Comparison of ENCODE assay signal across 8 cellular contexts in the genomic region with DNA sequence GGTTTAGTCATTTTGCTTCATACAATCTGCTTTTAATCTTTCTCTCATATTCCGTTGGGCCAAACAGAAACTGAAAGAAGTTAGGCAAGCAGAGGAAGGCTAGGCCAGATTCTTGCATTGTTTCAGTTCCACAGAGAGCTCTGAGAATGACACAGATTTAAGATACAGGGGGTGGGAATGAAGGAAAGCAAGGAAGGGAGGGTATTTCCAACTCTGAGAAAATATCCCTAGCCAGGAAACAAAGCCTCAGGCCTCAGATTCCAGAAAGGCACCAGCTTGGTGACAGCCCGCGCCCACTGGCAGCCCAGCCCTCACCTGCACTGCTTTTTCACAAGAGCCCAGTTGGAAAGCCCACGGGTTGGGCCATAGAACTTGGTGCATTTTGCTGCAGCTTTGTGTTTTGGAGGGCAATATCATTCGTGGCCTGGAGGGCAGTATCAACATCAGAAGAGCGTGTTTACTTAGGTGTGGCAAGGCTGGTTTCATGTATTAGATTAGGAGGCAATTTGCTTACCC.
DNase-seq lines count a peak whose midpoint lies in the region; ATAC-seq lines count a peak whose summit lies in the region.

No MANE protein-coding gene starts in this region.

- 50% methylated on average over 6 of the region's 6 CpGs for WGBS in right cardiac atrium
- 73% methylated on average over 6 of the region's 6 CpGs for WGBS in thymus

- no peaks in the 10 kb centered on the region for H3K9me3 ChIP-seq in right cardiac atrium (ENCODE audit: control insufficient read depth, low read length)
- H3K9me3 ChIP-seq in thymus (ENCODE audit: control insufficient read depth), result no peaks in the 10 kb centered on the region

- H3K4me3 ChIP-seq in right cardiac atrium (ENCODE audit: low read length), result no peak overlapping the region
- H3K4me3 ChIP-seq in thymus (ENCODE audit: low read length), result no peak overlapping the region

- peaks cover 1% of the 10 kb centered on the region for H3K36me3 Mint-ChIP-seq in T-helper 2 cell treated with Interferon-gamma antibody and Interleukin-4, amounts not matched to agents 5 μg/mL and 100 μg/mL, for 36 hours (ENCODE audit: low read depth)

- no peaks in the 10 kb centered on the region for H3K36me3 ChIP-seq in thymus (ENCODE audit: control insufficient read depth, insufficient read depth)

- H3K4me1 Mint-ChIP-seq in T-helper 2 cell treated with Interferon-gamma antibody and Interleukin-4, amounts not matched to agents 5 μg/mL and 100 μg/mL, for 36 hours (ENCODE audit: low read depth), result peaks cover 36% of the 10 kb centered on the region

- H3K27ac ChIP-seq in right cardiac atrium (ENCODE audit: low read length) (peak overlapping the region; percentile 46), thymus (ENCODE audit: low read depth) (peak overlapping the region; percentile 19)

- H3K27me3 Mint-ChIP-seq in T-helper 2 cell treated with Interferon-gamma antibody and Interleukin-4, amounts not matched to agents 5 μg/mL and 100 μg/mL, for 36 hours (ENCODE audit: low read depth), result peaks cover 36% of the 10 kb centered on the region

- H3K27me3 ChIP-seq in right cardiac atrium (ENCODE audit: control insufficient read depth, insufficient read depth), result no peaks in the 10 kb centered on the region
- no peaks in the 10 kb centered on the region for H3K27me3 ChIP-seq in thymus (ENCODE audit: control insufficient read depth, insufficient read depth)

- peaks cover 6% of the 10 kb centered on the region for H3K4me1 ChIP-seq in right cardiac atrium (ENCODE audit: control insufficient read depth, insufficient read depth, low read length)
- H3K4me1 ChIP-seq in thymus (ENCODE audit: control insufficient read depth, insufficient read depth, low read length), result no peaks in the 10 kb centered on the region

- ATAC-seq in Right ventricle myocardium inferior, result peak; percentile 74
- ATAC-seq in HG02943 (IDR thresholded peaks at IDR 0.05; ENCODE audit: low read depth, unreplicated experiment), result peak; percentile 66
- peak; percentile 86 to 91 for ATAC-seq in right cardiac atrium

- H3K27ac Mint-ChIP-seq in T-helper 2 cell treated with Interferon-gamma antibody and Interleukin-4, amounts not matched to agents 5 μg/mL and 100 μg/mL, for 36 hours, result peak overlapping the region; percentile 73

- H3K4me3 Mint-ChIP-seq in T-helper 2 cell treated with Interferon-gamma antibody and Interleukin-4, amounts not matched to agents 5 μg/mL and 100 μg/mL, for 36 hours, result peak overlapping the region; percentile 68

- no peaks in the 10 kb centered on the region for H3K9me3 Mint-ChIP-seq in T-helper 2 cell treated with Interferon-gamma antibody and Interleukin-4, amounts not matched to agents 5 μg/mL and 100 μg/mL, for 36 hours

- intact Hi-C loops in Right ventricle myocardium inferior (cut with DNase I) (loop anchor here (2.0 kb wide), 1 partner anchor 74 kb away; no protein-coding TSS in a partner anchor), cardiac septum (cut with DNase I) (loop anchor here (5.0 to 10.0 kb wide), 2 partner anchors 60 to 192 kb away; no protein-coding TSS in a partner anchor), right cardiac atrium (cut with DNase I) (no loop called here)

- DNase-seq in Right ventricle myocardium inferior (ENCODE audit: missing footprints), result no peak
- DNase-seq in cardiac septum (ENCODE audit: low spot score), result no peak
- DNase-seq in T-helper 2 cell treated with Interferon-gamma antibody and Interleukin-4, amounts not matched to agents 5 μg/mL and 100 μg/mL, for 36 hours (ENCODE audit: low spot score), result peak; percentile 38
- peak in 2 of 3 donors; percentile 41 to 53 for DNase-seq in right cardiac atrium
- DNase-seq in hypothalamus (lab: John Stamatoyannopoulos, UW), result no peak
- no peak for DNase-seq in SKM-1 (lab: John Stamatoyannopoulos, UW; ENCODE audit: unreplicated experiment)

Comparison
In these comparisons a context has a peak if more than half of its experiments do, and no peak if none do; other contexts are left out.
1. DNase-seq: peak in T-helper 2 cell treated with Interferon-gamma antibody and Interleukin-4, amounts not matched to agents 5 μg/mL and 100 μg/mL, for 36 hours (single experiment) and right cardiac atrium (2 of 3); none in Right ventricle myocardium inferior (single experiment), cardiac septum (single experiment), hypothalamus (0 of 51) and SKM-1 (single experiment).
2. intact Hi-C loops: an anchor here in Right ventricle myocardium inferior (2.0 kb wide) and cardiac septum (5.0 to 10.0 kb wide); none called in right cardiac atrium.
3. Peak in every context shown above with its lines, with median percentiles within 50 percentile points of each other: ATAC-seq.